20 cellular contexts compared by ENCODE assay signal in the genomic region with DNA sequence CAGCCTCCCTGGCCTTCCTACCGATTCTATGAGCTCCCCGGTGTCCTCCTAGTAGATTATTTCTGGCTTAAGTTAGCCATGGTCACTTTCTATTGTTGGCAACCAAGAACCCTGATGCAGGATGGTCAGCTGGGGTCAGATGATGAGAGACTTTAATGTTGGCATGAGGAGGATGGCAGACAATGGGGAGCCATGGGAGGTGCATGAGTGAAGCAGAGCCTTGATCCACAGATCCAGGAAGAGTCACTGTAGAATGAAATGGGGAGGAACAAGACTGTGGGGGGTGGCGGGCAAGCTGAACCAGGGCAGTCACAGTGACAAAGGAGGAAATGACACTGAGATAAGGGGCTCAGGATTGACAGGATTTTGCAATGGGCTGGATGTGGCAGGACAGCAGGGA.
DNase-seq lines count a peak whose midpoint lies in the region; ATAC-seq, FAIRE-seq and TF ChIP-seq lines count a peak whose summit lies in the region.
"Had no signal": no experiment of that assay in that cellular context is flagged by ENCODE, and none has a peak within 500 bp of the region (broad histone marks: within the 10 kb centered on the region; RNA-seq: fewer than 3 reads in every experiment).

No MANE protein-coding gene starts in this region.

- POLR2A ChIA-PET in CD8-positive, alpha-beta memory T cell (lab: Charles Lee), result no interaction called here

- TF ChIP-seq CTCF in WERI-Rb-1 (IDR thresholded peaks at IDR 0.05; ENCODE audit: low read depth, low read length), result no peak

- CTCF ChIA-PET in CD8-positive, alpha-beta memory T cell (lab: Charles Lee), result no interaction called here

- no peaks in the 10 kb centered on the region for H3K4me1 ChIP-seq in CD8-positive, alpha-beta memory T cell (ENCODE audit: insufficient read depth, low read length)

- peak overlapping the region; percentile 46 for H3K27ac ChIP-seq in WERI-Rb-1
- no peak overlapping the region for H3K27ac ChIP-seq in CD8-positive, alpha-beta memory T cell (ENCODE audit: low read depth, low read length)

- H3K4me1 Mint-ChIP-seq in activated T-helper 17 cell treated with anti-CD3 and anti-CD28 coated beads, Interleukin-2, amount 50 U/mL, for 72 hours, result peaks cover 5% of the 10 kb centered on the region
- no peaks in the 10 kb centered on the region for H3K4me1 Mint-ChIP-seq in CD8-positive, alpha-beta memory T cell
- H3K4me1 Mint-ChIP-seq: B cell, T-helper 17 cell had no signal

- H3K36me3 Mint-ChIP-seq in activated T-helper 17 cell treated with anti-CD3 and anti-CD28 coated beads, Interleukin-2, amount 50 U/mL, for 72 hours (ENCODE audit: low read depth), result no peaks in the 10 kb centered on the region
- H3K36me3 Mint-ChIP-seq in CD8-positive, alpha-beta memory T cell, result peaks cover 0 to 3% (median 0%) of the 10 kb centered on the region in 3 donors

- H3K9me3 ChIP-seq in WERI-Rb-1 (ENCODE audit: severe bottlenecking), result no peaks in the 10 kb centered on the region
- H3K9me3 ChIP-seq in CD8-positive, alpha-beta memory T cell (ENCODE audit: low read length), result no peaks in the 10 kb centered on the region

- peaks cover 26% of the 10 kb centered on the region for H3K27me3 Mint-ChIP-seq in activated T-helper 17 cell treated with anti-CD3 and anti-CD28 coated beads, Interleukin-2, amount 50 U/mL, for 72 hours
- H3K27me3 Mint-ChIP-seq in CD8-positive, alpha-beta memory T cell, result peaks cover 25 to 33% of the 10 kb centered on the region in 2 donors

- no peaks in the 10 kb centered on the region for H3K27me3 ChIP-seq in WERI-Rb-1 (ENCODE audit: insufficient read depth, low read depth, severe bottlenecking)
- H3K27me3 ChIP-seq in CD8-positive, alpha-beta memory T cell (ENCODE audit: insufficient read depth, low read length, poor library complexity, severe bottlenecking), result no peaks in the 10 kb centered on the region

- FAIRE-seq in H54 (lab: Jason Lieb, UNC), result no peak
- FAIRE-seq: D721Med had no signal

- no peaks in the 10 kb centered on the region for H3K36me3 ChIP-seq in WERI-Rb-1
- H3K36me3 ChIP-seq in CD8-positive, alpha-beta memory T cell (ENCODE audit: insufficient read depth, low read length), result no peaks in the 10 kb centered on the region

- no peak overlapping the region for H3K27ac Mint-ChIP-seq in activated T-helper 17 cell treated with anti-CD3 and anti-CD28 coated beads, Interleukin-2, amount 50 U/mL, for 72 hours
- no peak overlapping the region for H3K27ac Mint-ChIP-seq in CD8-positive, alpha-beta memory T cell
- H3K27ac Mint-ChIP-seq: B cell; CD4-positive, alpha-beta memory T cell; T-helper 17 cell had no signal

- H3K4me3 Mint-ChIP-seq in activated T-helper 17 cell treated with anti-CD3 and anti-CD28 coated beads, Interleukin-2, amount 50 U/mL, for 72 hours, result no peak overlapping the region
- no peak overlapping the region for H3K4me3 Mint-ChIP-seq in CD8-positive, alpha-beta memory T cell
- H3K4me3 Mint-ChIP-seq: B cell; CD4-positive, alpha-beta memory T cell; T-helper 17 cell had no signal

- no peak for ATAC-seq in activated T-helper 17 cell treated with anti-CD3 and anti-CD28 coated beads, Interleukin-2, amount 50 U/mL, for 72 hours (replicated peaks)
- ATAC-seq: T-helper 17 cell had no signal

- TF ChIP-seq POLR2A in H54 (IDR thresholded peaks at IDR 0.05; ENCODE audit: low read depth, low read length), result no peak

- DNase-seq in MV-4-11 (lab: John Stamatoyannopoulos, UW) (peak; percentile 70), OCI-M1 (lab: John Stamatoyannopoulos, UW) (peak; percentile 32), WERI-Rb-1 (no peak), H54 (ENCODE audit: insufficient read length, low spot score) (no peak), mucosa of gallbladder (ENCODE audit: low spot score) (no peak)
- DNase-seq in CD8-positive, alpha-beta memory T cell, result no peak
- DNase-seq: CD4-positive, alpha-beta memory T cell; DMS79 treated with DMSO at 0.1 percent for 48 hours; HCEC 1CT; IMR-90; NCI-H1048; NCI-H1436 treated with DMSO at 0.1 percent for 48 hours; NCI-H2029 treated with DMSO at 0.1 percent for 48 hours; NCI-H2171 treated with DMSO at 0.1 percent for 48 hours; NCI-H446 treated with DMSO at 0.1 percent for 48 hours; NCI-H748 treated with DMSO at 0.1 percent for 48 hours; T-helper 17 cell had no signal

- no peak overlapping the region for H3K4me3 ChIP-seq in WERI-Rb-1 (ENCODE audit: low read depth, low read length)
- H3K4me3 ChIP-seq in CD8-positive, alpha-beta memory T cell (ENCODE audit: low read length), result no peak overlapping the region

- no peaks in the 10 kb centered on the region for H3K9me3 Mint-ChIP-seq in activated T-helper 17 cell treated with anti-CD3 and anti-CD28 coated beads, Interleukin-2, amount 50 U/mL, for 72 hours
- no peaks in the 10 kb centered on the region for H3K9me3 Mint-ChIP-seq in CD8-positive, alpha-beta memory T cell

Comparison
In these comparisons a context has a peak if more than half of its experiments do, and no peak if none do; other contexts are left out.
1. DNase-seq: peak in MV-4-11 (single experiment) and OCI-M1 (single experiment); none in WERI-Rb-1 (single experiment), H54 (single experiment), CD8-positive, alpha-beta memory T cell (0 of 5) and mucosa of gallbladder (single experiment).